In the genomic region with DNA sequence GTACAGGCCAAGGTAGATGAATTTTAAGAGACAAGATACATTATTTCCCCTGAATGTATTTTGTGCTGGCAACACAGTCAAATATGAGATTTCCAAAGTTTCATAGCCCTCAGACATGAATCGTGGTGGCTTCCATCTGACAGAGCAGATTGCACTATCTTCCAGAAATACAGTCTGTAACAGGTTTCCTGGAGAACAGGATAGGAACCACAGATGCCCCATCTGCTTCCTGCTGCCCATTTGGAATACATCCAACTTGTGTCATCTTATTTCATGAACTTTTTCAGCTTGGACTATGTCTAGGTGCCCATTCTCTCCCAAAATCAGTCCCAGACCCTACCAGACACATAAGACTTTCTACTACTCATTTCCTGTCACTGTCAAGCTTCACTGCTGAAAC, we compare ENCODE assay signal across 24 cellular contexts.
"Had no signal": no experiment of that assay in that cellular context is flagged by ENCODE, and none has a peak within 500 bp of the region (broad histone marks: within the 10 kb centered on the region; RNA-seq: fewer than 3 reads in every experiment).

No MANE protein-coding gene starts in this region.

- H3K4me3 ChIP-seq: esophagus muscularis mucosa, heart left ventricle, suprapubic skin, tibial artery had no signal

- H3K27ac ChIP-seq: brain microvascular endothelial cell, esophagus muscularis mucosa, foreskin keratinocyte, heart left ventricle, suprapubic skin, tibial artery, VCaP had no signal

- ATAC-seq: activated T-cell treated with anti-CD3 and anti-CD28 coated beads, Interleukin-2, amount 50 U/mL, for 4 hours; activated T-helper 17 cell treated with anti-CD3 and anti-CD28 coated beads, Interleukin-2, amount 50 U/mL, for 72 hours; foreskin keratinocyte; heart left ventricle; natural killer cell treated with Interleukin-12 subunit alpha and Interleukin-12 subunit beta and Interleukin-15 and Interleukin-18, amount 100 ng/mL, for 72 hours; right cardiac atrium had no signal

- DNase-seq: activated CD4-positive, alpha-beta memory T cell treated with anti-CD3 and anti-CD28 coated beads for 36 hours; activated CD4-positive, alpha-beta T cell treated with anti-CD3 and anti-CD28 coated beads for 48 hours; activated CD8-positive, alpha-beta memory T cell treated with anti-CD3 and anti-CD28 coated beads, Interleukin-2, amount 50 U/mL, for 48 hours; activated gamma-delta T cell treated with Interleukin-2 at 50 U/mL for 16 hours; activated naive CD4-positive, alpha-beta T cell treated with anti-CD3 and anti-CD28 coated beads, Interleukin-2, amount 50 U/mL, for 16 hours; activated T-cell treated with anti-CD3 and anti-CD28 coated beads, Interleukin-2, amount 50 U/mL, for 4 hours; amniotic stem cell; brain microvascular endothelial cell; dermis blood vessel endothelial cell; effector CD4-positive, alpha-beta T cell; foreskin keratinocyte; heart left ventricle; posterior cingulate gyrus; right cardiac atrium; stimulated activated CD4-positive, alpha-beta T cell treated with anti-CD3 and anti-CD28 coated beads, Interleukin-15, amount 100 ng/mL, for 24 hours; stimulated activated CD4-positive, alpha-beta T cell treated with anti-CD3 and anti-CD28 coated beads, Interleukin-2, amount 100 ng/mL, for 24 hours; stimulated activated naive CD4-positive, alpha-beta T cell; T-helper 9 cell; tibial artery had no signal
